8 cellular contexts compared by ENCODE assay signal in genomic region chr6:14876778-14877613, GRCh38.
DNase-seq lines count a peak whose midpoint lies in the region; ATAC-seq, FAIRE-seq and TF ChIP-seq lines count a peak whose summit lies in the region.

No MANE protein-coding gene starts in this region.

- H3K4me2 ChIP-seq in mesendoderm (ENCODE audit: low read length), result no peak overlapping the region

- no peaks in the 10 kb centered on the region for H3K36me3 ChIP-seq in bronchial epithelial cell (ENCODE audit: control insufficient read depth, insufficient read depth, low read length)
- no peaks in the 10 kb centered on the region for H3K36me3 ChIP-seq in mesendoderm (ENCODE audit: control insufficient read depth, insufficient read depth, low read length)
- H3K36me3 ChIP-seq in H7 (replicated peaks; ENCODE audit: control insufficient read depth, insufficient read depth, low read length), result no peaks in the 10 kb centered on the region; the same call in 1 of the 2 replicates

- no peaks in the 10 kb centered on the region for H3K79me1 ChIP-seq in mesendoderm (ENCODE audit: low read length)

- no peak overlapping the region for H3K56ac ChIP-seq in mesendoderm (ENCODE audit: low read length)

- no CpG with 5 or more reads among the region's 11 CpGs for WGBS in mesendoderm (ENCODE audit: extremely low coverage, insufficient coverage, low lambda C conversion rate)

- no peak overlapping the region for H3K9ac ChIP-seq in mesendoderm (ENCODE audit: low read length)

- H2BK5ac ChIP-seq in mesendoderm (ENCODE audit: low read length), result no peak overlapping the region

- DNase-seq in HCEC 1CT (peak; percentile 87), NOMO-1 treated with DMSO at 0.1 percent for 48 hours (lab: John Stamatoyannopoulos, UW; ENCODE audit: unreplicated experiment) (peak; percentile 81), bronchial epithelial cell (ENCODE audit: low read depth) (peak; percentile 92), mesendoderm (peak; percentile 21), HT-29 (ENCODE audit: low spot score) (no peak), H7 (no peak), RPMI8226 (no peak)

- no peaks in the 10 kb centered on the region for H3K79me2 ChIP-seq in mesendoderm (ENCODE audit: control insufficient read depth, insufficient read depth, low read length)

- ATAC-seq in GM18502 (IDR thresholded peaks at IDR 0.05; ENCODE audit: poor library complexity, unreplicated experiment), result peak; percentile 72

- FAIRE-seq in bronchial epithelial cell (lab: Jason Lieb, UNC), result no peak

- H4K5ac ChIP-seq in mesendoderm (ENCODE audit: low read length), result no peak overlapping the region

- H3K4ac ChIP-seq in mesendoderm (ENCODE audit: low read depth, low read length), result no peak overlapping the region

- H2BK15ac ChIP-seq in mesendoderm (replicated peaks; ENCODE audit: low read depth), result no peak overlapping the region

- no peak overlapping the region for H4K8ac ChIP-seq in mesendoderm (ENCODE audit: low read depth, low read length)

- H3K23ac ChIP-seq in mesendoderm (ENCODE audit: low read length), result no peak overlapping the region

- peaks cover 6% of the 10 kb centered on the region for H3K4me1 ChIP-seq in mesendoderm (ENCODE audit: control insufficient read depth, low read depth, low read length)

- H3K27me3 ChIP-seq in bronchial epithelial cell (ENCODE audit: control insufficient read depth, insufficient read depth, low read length) (no peaks in the 10 kb centered on the region), mesendoderm (ENCODE audit: insufficient read depth, low read length, poor library complexity) (no peaks in the 10 kb centered on the region), H7 (ENCODE audit: control insufficient read depth, insufficient read depth, low read length) (no peaks in the 10 kb centered on the region)

- no peak overlapping the region for H3K18ac ChIP-seq in mesendoderm (ENCODE audit: low read length)

- H3K4me3 ChIP-seq in bronchial epithelial cell (ENCODE audit: low read depth, low read length) (no peak overlapping the region), mesendoderm (ENCODE audit: low read length) (no peak overlapping the region), H7 (ENCODE audit: insufficient read depth, low read depth, low read length) (no peak overlapping the region)

- H2AK5ac ChIP-seq in mesendoderm (ENCODE audit: low read length), result no peak overlapping the region

- no peak overlapping the region for H3K27ac ChIP-seq in mesendoderm (ENCODE audit: low read depth, low read length)

- no peak overlapping the region for H2BK120ac ChIP-seq in mesendoderm (ENCODE audit: low read depth, low read length)

- no peak for TF ChIP-seq CTCF in bronchial epithelial cell (IDR thresholded peaks at IDR 0.05; ENCODE audit: insufficient read depth, low read length, severe bottlenecking)

Comparison
In these comparisons a context has a peak if more than half of its experiments do, and no peak if none do; other contexts are left out.
1. DNase-seq: peak in HCEC 1CT (single experiment), NOMO-1 treated with DMSO at 0.1 percent for 48 hours (single experiment), bronchial epithelial cell (single experiment) and mesendoderm (single experiment); none in HT-29 (single experiment), H7 (single experiment) and RPMI8226 (single experiment).